Comparison of ENCODE assay signal across 1 cellular context in genomic region chr11:121567988-121568387, GRCh38.
A peak's percentile ranks its signal among the peaks of the same experiment; 100 is the strongest.
TF ChIP-seq lines count a peak whose summit lies in the region.

No MANE protein-coding gene starts in this region.

TF ChIP-seq in HepG2, 621 proteins besides CTCF, POLR2A, EP300 and RAD21 (continued from another document):
- no peak for TF ChIP-seq ZNF574 (CRISPR knock-in tag; IDR thresholded peaks at IDR 0.05)
- TF ChIP-seq ZNF121 (CRISPR knock-in tag; IDR thresholded peaks at IDR 0.05) = peak; percentile 34; the same call in 1 of the 2 replicates
